ENCODE assay signal across 8 cellular contexts in the genomic region with DNA sequence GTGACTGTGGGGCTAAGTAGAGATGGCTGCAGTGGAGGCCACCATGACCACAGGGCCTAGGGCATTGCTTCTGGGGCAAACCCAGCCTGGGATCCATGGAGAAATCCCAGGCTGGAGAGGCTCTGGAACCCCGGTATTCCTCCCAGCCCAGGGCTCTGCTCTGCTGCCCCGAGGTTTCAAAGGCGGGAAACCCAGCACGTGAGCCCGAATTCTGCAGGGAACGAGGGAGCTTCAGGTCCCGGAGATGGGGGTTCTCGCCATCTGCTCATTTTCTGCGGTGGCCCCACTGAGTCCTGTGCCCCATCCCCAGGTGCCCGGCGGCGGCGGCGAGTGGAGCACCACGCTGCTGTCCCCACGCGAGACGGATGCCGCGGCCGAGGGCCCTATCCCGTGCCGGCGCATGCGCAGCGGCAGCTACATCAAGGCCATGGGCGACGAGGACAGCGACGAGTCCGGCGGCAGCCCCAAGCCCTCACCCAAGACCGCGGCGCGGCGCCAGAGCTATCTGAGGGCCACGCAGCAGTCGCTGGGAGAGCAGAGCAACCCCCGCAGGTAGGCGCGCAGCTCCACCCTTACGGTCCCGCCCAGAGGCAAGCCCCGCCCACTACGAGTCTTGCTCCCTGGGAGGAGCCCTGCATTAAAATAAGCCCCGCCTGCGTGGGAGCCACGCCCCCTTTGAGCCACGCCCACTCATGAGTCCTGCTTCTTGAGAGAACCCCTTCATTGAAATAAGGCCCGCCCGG.
DNase-seq lines count a peak whose midpoint lies in the region; ATAC-seq and TF ChIP-seq lines count a peak whose summit lies in the region.

No MANE protein-coding gene starts in this region.

- peak; percentile 68 for ATAC-seq in left lobe of liver

- TF ChIP-seq CTCF in Calu3 (IDR thresholded peaks at IDR 0.05; ENCODE audit: unreplicated experiment), result no peak
- no peak for TF ChIP-seq CTCF in colonic mucosa (IDR thresholded peaks at IDR 0.05)

- intact Hi-C loops in Calu3 (cut with micrococcal nuclease; ENCODE audit: unreplicated experiment) (loop anchor here (5.0 to 10.0 kb wide), 2 partner anchors 279 to 441 kb away; no protein-coding TSS in a partner anchor), colonic mucosa (cut with DNase I) (loop anchor here (5.0 kb wide), 1 partner anchor 234 kb away; no protein-coding TSS in a partner anchor)
- intact Hi-C loops in activated CD4-positive, alpha-beta T cell treated with anti-CD3 and anti-CD28 coated beads, Interleukin-2, amount 10 ng/mL, durations not matched to agents 24 days and 14 days (cut with micrococcal nuclease), result no loop called here

- no peaks in the 10 kb centered on the region for H3K9me3 Mint-ChIP-seq in Calu3 (ENCODE audit: low read depth, unreplicated experiment)
- H3K9me3 Mint-ChIP-seq in activated CD4-positive, alpha-beta T cell treated with anti-CD3 and anti-CD28 coated beads, Interleukin-2, amount 10 ng/mL, durations not matched to agents 24 days and 14 days, result no peaks in the 10 kb centered on the region

- no peak overlapping the region for H3K4me3 Mint-ChIP-seq in Calu3 (ENCODE audit: low read depth, unreplicated experiment)
- H3K4me3 Mint-ChIP-seq in activated CD4-positive, alpha-beta T cell treated with anti-CD3 and anti-CD28 coated beads, Interleukin-2, amount 10 ng/mL, durations not matched to agents 24 days and 14 days, result peak overlapping the region; percentile 43

- peak; percentile 44 for DNase-seq in Calu3
- DNase-seq in NCI-H128 (lab: John Stamatoyannopoulos, UW; ENCODE audit: unreplicated experiment), result peak; percentile 85
- peak; percentile 96 for DNase-seq in activated CD4-positive, alpha-beta T cell treated with anti-CD3 and anti-CD28 coated beads, Interleukin-2, amount 10 ng/mL, durations not matched to agents 24 days and 14 days
- peak; percentile 92 for DNase-seq in colonic mucosa
- peak; percentile 70 for DNase-seq in left lobe of liver (ENCODE audit: low spot score)
- DNase-seq in stimulated activated CD4-positive, alpha-beta T cell treated with anti-CD3 and anti-CD28 coated beads, Interleukin-4, amount 100 ng/mL, for 4 hours, result peak; percentile 80 to 87
- no peak for DNase-seq in NCI-H1105 treated with DMSO at 0.1 percent for 48 hours (lab: John Stamatoyannopoulos, UW)
- DNase-seq in NCI-H510A treated with DMSO at 0.1 percent for 48 hours (lab: John Stamatoyannopoulos, UW), result no peak

- H3K27me3 Mint-ChIP-seq in Calu3 (ENCODE audit: unreplicated experiment), result peaks cover 38% of the 10 kb centered on the region
- peaks cover 7% of the 10 kb centered on the region for H3K27me3 Mint-ChIP-seq in activated CD4-positive, alpha-beta T cell treated with anti-CD3 and anti-CD28 coated beads, Interleukin-2, amount 10 ng/mL, durations not matched to agents 24 days and 14 days

- no peak overlapping the region for H3K9ac ChIP-seq in colonic mucosa (ENCODE audit: low read depth in 2 of 2, low read length in 2 of 2)

- no peaks in the 10 kb centered on the region for H3K9me3 ChIP-seq in colonic mucosa

- H3K4me1 ChIP-seq in colonic mucosa, result no peaks in the 10 kb centered on the region

- no peaks in the 10 kb centered on the region for H3K4me1 Mint-ChIP-seq in Calu3 (ENCODE audit: low read depth, unreplicated experiment)
- H3K4me1 Mint-ChIP-seq in activated CD4-positive, alpha-beta T cell treated with anti-CD3 and anti-CD28 coated beads, Interleukin-2, amount 10 ng/mL, durations not matched to agents 24 days and 14 days, result peaks cover 12% of the 10 kb centered on the region

- CTCF ChIA-PET in Calu3 (lab: Charles Lee), result no interaction called here

- H3K36me3 Mint-ChIP-seq in Calu3 (ENCODE audit: insufficient read depth, unreplicated experiment), result no peaks in the 10 kb centered on the region
- H3K36me3 Mint-ChIP-seq in activated CD4-positive, alpha-beta T cell treated with anti-CD3 and anti-CD28 coated beads, Interleukin-2, amount 10 ng/mL, durations not matched to agents 24 days and 14 days (ENCODE audit: low read depth), result no peaks in the 10 kb centered on the region

- peak overlapping the region; percentile 35 for H3K4me3 ChIP-seq in colonic mucosa

- no TSS peak for BruUV-seq in Calu3 (replicated peaks; lab: Mats Ljungman, UMichigan)

- no peaks in the 10 kb centered on the region for H3K36me3 ChIP-seq in colonic mucosa

- H3K27me3 ChIP-seq in colonic mucosa, result no peaks in the 10 kb centered on the region

- no peak overlapping the region for H3K27ac ChIP-seq in colonic mucosa

- H3K27ac Mint-ChIP-seq in Calu3 (ENCODE audit: unreplicated experiment), result no peak overlapping the region
- no peak overlapping the region for H3K27ac Mint-ChIP-seq in activated CD4-positive, alpha-beta T cell treated with anti-CD3 and anti-CD28 coated beads, Interleukin-2, amount 10 ng/mL, durations not matched to agents 24 days and 14 days

Comparison
In these comparisons a context has a peak if more than half of its experiments do, and no peak if none do; other contexts are left out.
1. DNase-seq: peak in Calu3 (single experiment), NCI-H128 (single experiment), activated CD4-positive, alpha-beta T cell treated with anti-CD3 and anti-CD28 coated beads, Interleukin-2, amount 10 ng/mL, durations not matched to agents 24 days and 14 days (single experiment), colonic mucosa (single experiment), left lobe of liver (single experiment) and stimulated activated CD4-positive, alpha-beta T cell treated with anti-CD3 and anti-CD28 coated beads, Interleukin-4, amount 100 ng/mL, for 4 hours (2 of 2); none in NCI-H1105 treated with DMSO at 0.1 percent for 48 hours (single experiment) and NCI-H510A treated with DMSO at 0.1 percent for 48 hours (single experiment).